Comparison of ENCODE assay signal across 8 cellular contexts in genomic region chr15:76185716-76186115, GRCh38.
DNase-seq lines count a peak whose midpoint lies in the region; ATAC-seq and TF ChIP-seq lines count a peak whose summit lies in the region.

No MANE protein-coding gene starts in this region.

- H3K36me3 ChIP-seq in RWPE2 (ENCODE audit: low read depth) (no peaks in the 10 kb centered on the region), tibial artery (no peaks in the 10 kb centered on the region)

- H3K9me3 ChIP-seq in RWPE2 (ENCODE audit: severe bottlenecking) (no peaks in the 10 kb centered on the region), tibial artery (no peaks in the 10 kb centered on the region)

- peak; percentile 54 for TF ChIP-seq CTCF in RWPE2 (IDR thresholded peaks at IDR 0.05; ENCODE audit: poor library complexity, severe bottlenecking)
- peak; percentile 77 for TF ChIP-seq CTCF in fibroblast of villous mesenchyme (IDR thresholded peaks at IDR 0.05; ENCODE audit: insufficient read depth, low read depth, low read length)
- TF ChIP-seq CTCF in tibial artery (IDR thresholded peaks at IDR 0.05), result peak; percentile 11 to 26

- H3K4me3 ChIP-seq in RWPE2 (ENCODE audit: severe bottlenecking) (no peak overlapping the region), fibroblast of villous mesenchyme (ENCODE audit: low read depth, low read length) (no peak overlapping the region), tibial artery (no peak overlapping the region)

- no peak overlapping the region for H3K27ac ChIP-seq in RWPE2 (ENCODE audit: poor library complexity, severe bottlenecking)
- no peak overlapping the region for H3K27ac ChIP-seq in tibial artery

- intact Hi-C loops in tibial artery (cut with DNase I; ENCODE audit: low total_unique reads), result no loop called here

- DNase-seq in NCI-H146 (lab: John Stamatoyannopoulos, UW), result peak; percentile 49
- DNase-seq in NCI-H146 treated with DMSO at 0.1 percent for 48 hours (lab: John Stamatoyannopoulos, UW; ENCODE audit: unreplicated experiment), result no peak
- peak; percentile 85 for DNase-seq in HT-29 (ENCODE audit: low spot score)
- no peak for DNase-seq in RWPE2 (ENCODE audit: low spot score)
- DNase-seq in fibroblast of villous mesenchyme (ENCODE audit: low read depth), result peak; percentile 73
- DNase-seq in tibial artery, result no peak
- no peak for DNase-seq in mesenteric fat pad (ENCODE audit: low spot score)

- H3K27me3 ChIP-seq in RWPE2 (ENCODE audit: insufficient read depth, poor library complexity, severe bottlenecking) (no peaks in the 10 kb centered on the region), tibial artery (peaks cover 0 to 62% of the 10 kb centered on the region in 2 donors)

- H3K4me1 ChIP-seq in RWPE2 (ENCODE audit: insufficient read depth, poor library complexity, severe bottlenecking) (peaks cover 5% of the 10 kb centered on the region), tibial artery (peaks cover 0 to 8% (median 4%) of the 10 kb centered on the region in 4 donors)

- ATAC-seq in RWPE2 (ENCODE audit: low read depth) (peak; percentile 41; the same call in 1 of the 3 replicates), GM21529 (IDR thresholded peaks at IDR 0.05; ENCODE audit: unreplicated experiment) (no peak)

Comparison
In these comparisons a context has a peak if more than half of its experiments do, and no peak if none do; other contexts are left out.
1. DNase-seq: peak in NCI-H146 (single experiment), HT-29 (single experiment) and fibroblast of villous mesenchyme (single experiment); none in NCI-H146 treated with DMSO at 0.1 percent for 48 hours (single experiment), RWPE2 (single experiment), tibial artery (0 of 2) and mesenteric fat pad (single experiment).
2. CTCF ChIP-seq: peak in every context shown above with its lines; median percentile 77 in fibroblast of villous mesenchyme; 54 in RWPE2; 18 in tibial artery.